Comparison of ENCODE assay signal across 8 cellular contexts in genomic region chr4:49512658-49513545, GRCh38.
DNase-seq lines count a peak whose midpoint lies in the region; ATAC-seq and TF ChIP-seq lines count a peak whose summit lies in the region.
"Not testable (repeated sequence)": the region's sequence is repeated elsewhere in the genome, so short reads cannot be mapped to it uniquely, and the experiment has no call there.

No MANE protein-coding gene starts in this region.

- not testable (repeated sequence) for H3K4me3 Mint-ChIP-seq in endothelial cell (ENCODE audit: unreplicated experiment); stimulated activated effector memory CD8-positive, alpha-beta T cell treated with anti-CD3 and anti-CD28 coated beads, Interleukin-12 subunit alpha, Interleukin-12 subunit beta, amount 100 ng/mL, for 72 hours

- DNase-seq in AG20443 (ENCODE audit: low spot score) (peak; percentile 16), GM20000 (ENCODE audit: low spot score) (peak; percentile 16), SW480 (ENCODE audit: low spot score) (peak; percentile 2), activated gamma-delta T cell treated with Interleukin-2 at 50 U/mL for 16 hours (peak; percentile 25), iPS-NIHi7 (ENCODE audit: extremely low spot score) (peak; percentile 10), mucosa of gallbladder (ENCODE audit: low spot score) (peak; percentile 42)
- DNase-seq in endothelial cell (ENCODE audit: low spot score): not testable (repeated sequence)
- DNase-seq in stimulated activated effector memory CD8-positive, alpha-beta T cell treated with anti-CD3 and anti-CD28 coated beads, Interleukin-12 subunit alpha, Interleukin-12 subunit beta, amount 100 ng/mL, for 72 hours (ENCODE audit: low spot score in 2 of 2): peak; percentile 23 to 50

- not testable (repeated sequence) for H3K4me1 Mint-ChIP-seq in endothelial cell (ENCODE audit: unreplicated experiment)
- H3K4me1 Mint-ChIP-seq in stimulated activated effector memory CD8-positive, alpha-beta T cell treated with anti-CD3 and anti-CD28 coated beads, Interleukin-12 subunit alpha, Interleukin-12 subunit beta, amount 100 ng/mL, for 72 hours: peaks cover 16% of the 10 kb centered on the region

- ATAC-seq in stimulated activated effector memory CD8-positive, alpha-beta T cell treated with anti-CD3 and anti-CD28 coated beads, Interleukin-12 subunit alpha, Interleukin-12 subunit beta, amount 100 ng/mL, for 72 hours: not testable (repeated sequence)

- H3K27ac Mint-ChIP-seq in endothelial cell (ENCODE audit: unreplicated experiment): peak overlapping the region; percentile 4
- H3K27ac Mint-ChIP-seq in stimulated activated effector memory CD8-positive, alpha-beta T cell treated with anti-CD3 and anti-CD28 coated beads, Interleukin-12 subunit alpha, Interleukin-12 subunit beta, amount 100 ng/mL, for 72 hours: not testable (repeated sequence)

- TF ChIP-seq CTCF in GM20000 (IDR thresholded peaks at IDR 0.05; ENCODE audit: extremely low read depth, missing control alignments); endothelial cell (IDR thresholded peaks at IDR 0.05; ENCODE audit: unreplicated experiment): not testable (repeated sequence)

- H3K36me3 Mint-ChIP-seq in endothelial cell (ENCODE audit: low read depth, unreplicated experiment): peaks cover 53% of the 10 kb centered on the region
- not testable (repeated sequence) for H3K36me3 Mint-ChIP-seq in stimulated activated effector memory CD8-positive, alpha-beta T cell treated with anti-CD3 and anti-CD28 coated beads, Interleukin-12 subunit alpha, Interleukin-12 subunit beta, amount 100 ng/mL, for 72 hours

- H3K27me3 Mint-ChIP-seq in endothelial cell (ENCODE audit: unreplicated experiment): peaks cover 45% of the 10 kb centered on the region

- peaks cover 75% of the 10 kb centered on the region for H3K9me3 Mint-ChIP-seq in endothelial cell (ENCODE audit: unreplicated experiment)
- peaks cover 52% of the 10 kb centered on the region for H3K9me3 Mint-ChIP-seq in stimulated activated effector memory CD8-positive, alpha-beta T cell treated with anti-CD3 and anti-CD28 coated beads, Interleukin-12 subunit alpha, Interleukin-12 subunit beta, amount 100 ng/mL, for 72 hours
